ENCODE assay signal across 27 cellular contexts in the genomic region with DNA sequence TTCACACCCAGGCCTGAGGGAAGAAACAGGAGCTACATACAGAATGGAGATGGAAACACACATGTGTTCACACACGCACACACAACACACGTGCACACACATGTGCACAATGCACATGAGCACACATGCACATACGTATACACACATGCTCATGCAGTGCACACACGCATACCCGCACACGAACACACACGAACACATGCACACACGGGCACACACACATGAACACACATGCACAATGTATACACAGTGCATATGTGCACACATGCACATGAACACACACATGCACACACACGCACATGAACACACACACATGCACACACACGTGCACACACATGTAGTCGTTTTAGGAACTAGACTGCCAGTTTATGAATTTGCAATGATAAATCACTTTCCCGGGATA. TPM values are rescaled to one million over a fixed set of nuclear protein-coding genes. Genes with fewer than 3 reads are reported as not detected.
DNase-seq lines count a peak whose midpoint lies in the region; ATAC-seq and TF ChIP-seq lines count a peak whose summit lies in the region.
"Had no signal": no experiment of that assay in that cellular context is flagged by ENCODE, and none has a peak within 500 bp of the region (broad histone marks: within the 10 kb centered on the region; RNA-seq: fewer than 3 reads in every experiment).

No MANE protein-coding gene starts in this region.

- H3K18ac ChIP-seq in trophoblast cell (ENCODE audit: low read length) = no peak overlapping the region

- no peaks in the 10 kb centered on the region for H3K79me2 ChIP-seq in trophoblast cell (ENCODE audit: control insufficient read depth, insufficient read depth, low read length, poor library complexity)

- H2AFZ ChIP-seq in trophoblast cell (ENCODE audit: insufficient read depth, low read length, poor library complexity) = no peak overlapping the region
- H2AFZ ChIP-seq: neural progenitor cell had no signal

- H3K27ac Mint-ChIP-seq in naive thymus-derived CD8-positive, alpha-beta T cell = peak overlapping the region in 4 of 10 donors; percentile 5 to 60 (median 26)
- H3K27ac Mint-ChIP-seq: activated naive CD8-positive, alpha-beta T cell treated with anti-CD3 and anti-CD28 coated beads, Interleukin-2, amount 50 U/mL, for 24 hours; neural progenitor cell; stimulated activated memory B cell treated with anti-CD40 and anti-IgM and Interleukin-4, amounts not matched to agents 10 μg/mL and 1 μg/mL and 100 μg/mL, for 72 hours; T-helper 1 cell treated with Interleukin-12 subunit alpha and Interleukin-12 subunit beta and Interleukin-4 antibody, amounts not matched to agents 30 μg/mL and 1 μg/mL, for 36 hours had no signal

- H3K4me3 Mint-ChIP-seq in naive thymus-derived CD8-positive, alpha-beta T cell = no peak overlapping the region
- H3K4me3 Mint-ChIP-seq: activated naive CD8-positive, alpha-beta T cell treated with anti-CD3 and anti-CD28 coated beads, Interleukin-2, amount 50 U/mL, for 24 hours; CD8-positive, alpha-beta memory T cell; neural progenitor cell; stimulated activated memory B cell treated with anti-CD40 and anti-IgM and Interleukin-4, amounts not matched to agents 10 μg/mL and 1 μg/mL and 100 μg/mL, for 72 hours; T-helper 1 cell treated with Interleukin-12 subunit alpha and Interleukin-12 subunit beta and Interleukin-4 antibody, amounts not matched to agents 30 μg/mL and 1 μg/mL, for 36 hours had no signal

- no peaks in the 10 kb centered on the region for H3K27me3 Mint-ChIP-seq in naive thymus-derived CD8-positive, alpha-beta T cell
- H3K27me3 Mint-ChIP-seq: activated naive CD8-positive, alpha-beta T cell treated with anti-CD3 and anti-CD28 coated beads, Interleukin-2, amount 50 U/mL, for 24 hours; CD8-positive, alpha-beta memory T cell; stimulated activated memory B cell treated with anti-CD40 and anti-IgM and Interleukin-4, amounts not matched to agents 10 μg/mL and 1 μg/mL and 100 μg/mL, for 72 hours had no signal

- no peak for TF ChIP-seq EP300 in esophagus muscularis mucosa (IDR thresholded peaks at IDR 0.05)

- H4K91ac ChIP-seq in trophoblast cell (ENCODE audit: low read depth, low read length) = no peak overlapping the region

- no peak overlapping the region for H3K4me2 ChIP-seq in trophoblast cell (ENCODE audit: low read length)
- H3K4me2 ChIP-seq: neural progenitor cell had no signal

- H3K27ac ChIP-seq in esophagus muscularis mucosa (replicated peaks in 1 of 4) (peak overlapping the region in 3 of 4 donors; percentile 72 to 86 (median 76)), trophoblast cell (ENCODE audit: low read depth, low read length) (no peak overlapping the region)
- H3K27ac ChIP-seq: neural progenitor cell, SK-N-MC had no signal

- no peak overlapping the region for H2BK5ac ChIP-seq in trophoblast cell (ENCODE audit: low read depth, low read length, poor library complexity)

- H3K9me3 Mint-ChIP-seq in naive thymus-derived CD8-positive, alpha-beta T cell = no peaks in the 10 kb centered on the region
- H3K9me3 Mint-ChIP-seq: activated naive CD8-positive, alpha-beta T cell treated with anti-CD3 and anti-CD28 coated beads, Interleukin-2, amount 50 U/mL, for 24 hours; CD8-positive, alpha-beta memory T cell; neural progenitor cell; T-helper 1 cell treated with Interleukin-12 subunit alpha and Interleukin-12 subunit beta and Interleukin-4 antibody, amounts not matched to agents 30 μg/mL and 1 μg/mL, for 36 hours had no signal

- WGBS in esophagus muscularis mucosa = 92% methylated on average over 12 of the region's 12 CpGs
- WGBS in trophoblast cell (ENCODE audit: extremely low coverage, insufficient coverage, insufficient read length) = no CpG with 5 or more reads among the region's 12 CpGs

- no peak overlapping the region for H4K12ac ChIP-seq in trophoblast cell (ENCODE audit: low read depth, low read length)

- no peaks in the 10 kb centered on the region for H3K9me3 ChIP-seq in MG63
- no peaks in the 10 kb centered on the region for H3K9me3 ChIP-seq in esophagus muscularis mucosa
- peaks cover 6% of the 10 kb centered on the region for H3K9me3 ChIP-seq in trophoblast cell (ENCODE audit: insufficient read depth, low read depth, low read length)
- H3K9me3 ChIP-seq: BE2C, right lobe of liver, suprapubic skin, uterus had no signal

- POLR2A ChIA-PET in naive thymus-derived CD8-positive, alpha-beta T cell (lab: Charles Lee) = interaction anchor here (0.6 kb wide), 1 partner anchor 27 kb away, joined by 3 read pairs; no protein-coding TSS in a partner anchor

- H3K23ac ChIP-seq in trophoblast cell (ENCODE audit: low read length) = no peak overlapping the region

- no peak overlapping the region for H2AK5ac ChIP-seq in trophoblast cell (ENCODE audit: low read length)

- H2BK12ac ChIP-seq in trophoblast cell (ENCODE audit: low read length) = no peak overlapping the region

- H3K27me3 ChIP-seq in MG63 (no peaks in the 10 kb centered on the region), esophagus muscularis mucosa (no peaks in the 10 kb centered on the region), trophoblast cell (ENCODE audit: insufficient read depth, low read length) (no peaks in the 10 kb centered on the region)
- H3K27me3 ChIP-seq: BE2C, neural progenitor cell, right lobe of liver, suprapubic skin, uterus had no signal

- peaks cover 11 to 22% (median 18%) of the 10 kb centered on the region in 4 donors for H3K4me1 ChIP-seq in esophagus muscularis mucosa
- H3K4me1 ChIP-seq in trophoblast cell (ENCODE audit: control insufficient read depth in 1 of 2, insufficient read depth in 2 of 2, low read length in 2 of 2) = no peaks in the 10 kb centered on the region
- H3K4me1 ChIP-seq: BE2C, neural progenitor cell, right lobe of liver had no signal

- TF ChIP-seq POLR2A in esophagus muscularis mucosa (IDR thresholded peaks at IDR 0.05; ENCODE audit: low read depth) = no peak

- H4K8ac ChIP-seq in trophoblast cell (ENCODE audit: low read depth, low read length) = no peak overlapping the region

- peaks cover 0 to 57% (median 10%) of the 10 kb centered on the region in 3 donors for H3K36me3 Mint-ChIP-seq in naive thymus-derived CD8-positive, alpha-beta T cell

- intact Hi-C loops in esophagus muscularis mucosa (cut with DNase I) = loop anchor here (5.0 kb wide), 1 partner anchor 41 kb away; no protein-coding TSS in a partner anchor

- no peak overlapping the region for H3K9ac ChIP-seq in trophoblast cell (ENCODE audit: low read length)
- H3K9ac ChIP-seq: neural progenitor cell had no signal

- no peaks in the 10 kb centered on the region for H3K79me1 ChIP-seq in trophoblast cell (ENCODE audit: low read length)

- DNase-seq in GM12865 (ENCODE audit: low read depth) (peak; percentile 5), MG63 (no peak), esophagus muscularis mucosa (ENCODE audit: extremely low spot score) (no peak), trophoblast cell (no peak), COR-L47 (lab: John Stamatoyannopoulos, UW) (no peak)
- no peak for DNase-seq in naive thymus-derived CD8-positive, alpha-beta T cell
- no peak for DNase-seq in activated effector memory CD4-positive, alpha-beta T cell treated with Interleukin-2 at 50 U/mL for 16 hours
- DNase-seq: activated CD4-positive, alpha-beta T cell treated with anti-CD3 and anti-CD28 coated beads for 4 hours; activated gamma-delta T cell; activated naive CD8-positive, alpha-beta T cell treated with anti-CD3 and anti-CD28 coated beads, Interleukin-2, amount 50 U/mL, for 24 hours; activated T-cell treated with anti-CD3 and anti-CD28 coated beads, Interleukin-2, amount 50 U/mL, for 1 hour; BE2C; CD8-positive, alpha-beta memory T cell; DMS153; Karpas-422; NCI-H146; NCI-H2107; OCI-M1; stimulated activated CD4-positive, alpha-beta T cell treated with anti-CD3 and anti-CD28 coated beads, Interleukin-4, amount 100 ng/mL, for 24 hours; uterus had no signal

- H3K14ac ChIP-seq in trophoblast cell (ENCODE audit: low read length) = no peak overlapping the region

- H3K4me1 Mint-ChIP-seq in naive thymus-derived CD8-positive, alpha-beta T cell = peaks cover 0 to 5% (median 0%) of the 10 kb centered on the region in 4 donors
- H3K4me1 Mint-ChIP-seq: activated naive CD8-positive, alpha-beta T cell treated with anti-CD3 and anti-CD28 coated beads, Interleukin-2, amount 50 U/mL, for 24 hours; neural progenitor cell; stimulated activated memory B cell treated with anti-CD40 and anti-IgM and Interleukin-4, amounts not matched to agents 10 μg/mL and 1 μg/mL and 100 μg/mL, for 72 hours had no signal

- no peak overlapping the region for H3K4ac ChIP-seq in trophoblast cell (ENCODE audit: low read depth, low read length)

- no peak overlapping the region for H2BK120ac ChIP-seq in trophoblast cell (ENCODE audit: insufficient read depth, low read length, poor library complexity)

- H3K4me3 ChIP-seq in GM12865 (ENCODE audit: low read depth, low read length) = no peak overlapping the region
- 0 out of 2 replicates have a peak overlapping the region, but pooled peaks have one; percentile 5 for H3K4me3 ChIP-seq in MG63
- no peak overlapping the region for H3K4me3 ChIP-seq in esophagus muscularis mucosa
- H3K4me3 ChIP-seq in trophoblast cell (ENCODE audit: low read depth, low read length) = peak overlapping the region; percentile 59
- H3K4me3 ChIP-seq: neural progenitor cell, right lobe of liver, SK-N-MC had no signal

- ATAC-seq in naive thymus-derived CD8-positive, alpha-beta T cell = no peak
- no peak for ATAC-seq in HG02852 (IDR thresholded peaks at IDR 0.05; ENCODE audit: unreplicated experiment)
- ATAC-seq: activated naive CD8-positive, alpha-beta T cell treated with anti-CD3 and anti-CD28 coated beads, Interleukin-2, amount 50 U/mL, for 24 hours; stimulated activated memory B cell treated with anti-CD40 and anti-IgM and Interleukin-4, amounts not matched to agents 10 μg/mL and 1 μg/mL and 100 μg/mL, for 72 hours had no signal

- H3K36me3 ChIP-seq in MG63 (peaks cover 30% of the 10 kb centered on the region), esophagus muscularis mucosa (peaks cover 17 to 69% (median 55%) of the 10 kb centered on the region in 4 donors), trophoblast cell (ENCODE audit: control insufficient read depth in 1 of 2, insufficient read depth in 2 of 2, low read length in 2 of 2) (peaks cover 50 to 51% of the 10 kb centered on the region in 2 experiments)
- H3K36me3 ChIP-seq: BE2C, neural progenitor cell, uterus had no signal

- TF ChIP-seq CTCF in GM12865 (IDR thresholded peaks at IDR 0.05; ENCODE audit: insufficient read depth, low read depth, low read length, missing control alignments) (no peak), esophagus muscularis mucosa (IDR thresholded peaks at IDR 0.05) (no peak)

RNA-seq across cellular contexts. Expression of a gene that starts 49.3 kb away (rescaled TPM):
- 41.9 and 63.4 TPM in 2 replicates for total RNA-seq in MG63 (2014; rRNA removed; shearing (Covaris generic); ENCODE audit: low replicate concordance)
- total RNA-seq in esophagus muscularis mucosa = 10 to 100 TPM; 37.0 to 54.0 (median 39.5) TPM
- 28.9 and 29.8 TPM in 2 replicates for polyA plus RNA-seq in trophoblast cell (2013)
- 10 to 100 TPM; 68.7 to 78.3 TPM for total RNA-seq in naive thymus-derived CD8-positive, alpha-beta T cell
- 10 to 100 TPM; 46.8 to 91.0 (median 66.9) TPM for polyA plus RNA-seq in naive thymus-derived CD8-positive, alpha-beta T cell

Comparison
In these comparisons a context has a peak if more than half of its experiments do, and no peak if none do; other contexts are left out.
1. H3K4me3 ChIP-seq: peak in MG63 (single experiment) and trophoblast cell (single experiment); none in GM12865 (single experiment) and esophagus muscularis mucosa (0 of 4).